Comparison of ENCODE assay signal across 8 cellular contexts in genomic region chr19:7679771-7680605, GRCh38. TPM values are rescaled to one million over a fixed set of nuclear protein-coding genes. Genes with fewer than 3 reads are reported as not detected.
A peak's percentile ranks its signal among the peaks of the same experiment; 100 is the strongest.
DNase-seq lines count a peak whose midpoint lies in the region; FAIRE-seq and TF ChIP-seq lines count a peak whose summit lies in the region.

No MANE protein-coding gene starts in this region.

- H2AFZ ChIP-seq in OCI-LY1 (ENCODE audit: low read length) (no peak overlapping the region), endothelial cell of umbilical vein (ENCODE audit: low read depth, low read length) (peak overlapping the region; percentile 60)

- H3K9me1 ChIP-seq in endothelial cell of umbilical vein (replicated peaks; ENCODE audit: control insufficient read depth, extremely low read depth, insufficient read depth, low read length), result no peaks in the 10 kb centered on the region

- H3K36me3 ChIP-seq in DOHH2 (ENCODE audit: control insufficient read depth, low read length) (peaks cover 17% of the 10 kb centered on the region), OCI-LY1 (ENCODE audit: insufficient read depth, low read length) (peaks cover 16% of the 10 kb centered on the region), endothelial cell of umbilical vein (ENCODE audit: control insufficient read depth in 2 of 2, extremely low read depth in 1 of 2, insufficient read depth in 2 of 2, low read length in 2 of 2) (peaks cover 0 to 3% of the 10 kb centered on the region in 2 experiments), ovary (no peaks in the 10 kb centered on the region)

- POLR2A ChIA-PET in endothelial cell of umbilical vein (lab: Charles Lee), result no interaction called here

- no peak overlapping the region for H3K27ac ChIP-seq in DOHH2 (ENCODE audit: low read depth, low read length)
- H3K27ac ChIP-seq in OCI-LY1 (ENCODE audit: low read depth, low read length, poor library complexity, severe bottlenecking), result no peak overlapping the region
- no peak overlapping the region for H3K27ac ChIP-seq in endothelial cell of umbilical vein (ENCODE audit: insufficient read depth, low read depth, low read length)
- no peak overlapping the region for H3K27ac ChIP-seq in ovary

- TF ChIP-seq EP300 in ovary (IDR thresholded peaks at IDR 0.05), result no peak

- intact Hi-C loops in endothelial cell of umbilical vein (cut with micrococcal nuclease) (loop anchor here (1.0 to 5.0 kb wide), 7 partner anchors 28 to 326 kb away; partner anchors contain the start of genes PET100, SNAPC2 and XAB2), ovary (cut with DNase I) (loop anchor here in 2 of 4 donors (5.0 to 10.0 kb wide), 2 partner anchors 323 to 325 kb away; no protein-coding TSS in a partner anchor)

- peak; percentile 31 for FAIRE-seq in endothelial cell of umbilical vein (lab: Jason Lieb, UNC)

- peak overlapping the region; percentile 97 for H3K4me3 ChIP-seq in DOHH2 (ENCODE audit: low read length)
- peak overlapping the region; percentile 82 for H3K4me3 ChIP-seq in OCI-LY1 (ENCODE audit: low read depth, low read length, poor library complexity, severe bottlenecking)
- peak overlapping the region in 1 of 3 experiments; percentile 100 for H3K4me3 ChIP-seq in endothelial cell of umbilical vein (replicated peaks in 1 of 3; ENCODE audit: insufficient read depth in 1 of 3, low read depth in 1 of 3, low read length in 3 of 3)
- peak overlapping the region; percentile 100 for H3K4me3 ChIP-seq in ovary

- H3K27me3 ChIP-seq in DOHH2 (ENCODE audit: control insufficient read depth, low read length) (no peaks in the 10 kb centered on the region; the same call in 1 of the 2 replicates), OCI-LY1 (ENCODE audit: insufficient read depth, low read length) (no peaks in the 10 kb centered on the region; the same call in 1 of the 2 replicates), endothelial cell of umbilical vein (ENCODE audit: control insufficient read depth in 2 of 2, insufficient read depth in 2 of 2, low read length in 2 of 2) (peaks cover 2 to 3% of the 10 kb centered on the region in 2 experiments), ovary (no peaks in the 10 kb centered on the region)

- H3K9me2 ChIP-seq in DOHH2 (replicated peaks; ENCODE audit: control insufficient read depth, low read length) (no peaks in the 10 kb centered on the region), OCI-LY1 (ENCODE audit: low read depth, low read length) (no peaks in the 10 kb centered on the region)

- CTCF ChIA-PET in endothelial cell of umbilical vein (lab: Charles Lee), result interaction anchor here (0.8 to 2.5 kb wide), 22 partner anchors 10 to 578 kb away, joined by 3 to 137 read pairs (median 8); partner anchors contain the start of genes MAP2K7 and RETN

- 37 to 46% (median 37%) methylated on average over 22 of the region's 22 CpGs for WGBS in ovary, 3 donors

- H3K9ac ChIP-seq in OCI-LY1 (ENCODE audit: low read length), result peak overlapping the region; percentile 1; the same call in 1 of the 2 replicates
- H3K9ac ChIP-seq in endothelial cell of umbilical vein (replicated peaks; ENCODE audit: extremely low read depth, insufficient read depth, low read length), result no peak overlapping the region

- TF ChIP-seq POLR2A in endothelial cell of umbilical vein (IDR thresholded peaks at IDR 0.05; ENCODE audit: low read depth, low read length) (no peak), ovary (IDR thresholded peaks at IDR 0.05) (no peak)

- no peak for TF ChIP-seq CTCF in DOHH2 (IDR thresholded peaks at IDR 0.05; ENCODE audit: low read depth, low read length, poor library complexity, severe bottlenecking)
- no peak for TF ChIP-seq CTCF in OCI-LY1 (IDR thresholded peaks at IDR 0.05; ENCODE audit: low read length)
- no peak for TF ChIP-seq CTCF in endothelial cell of umbilical vein (IDR thresholded peaks at IDR 0.05; ENCODE audit: extremely low read depth in 1 of 2, insufficient read depth in 1 of 2, low read depth in 1 of 2, low read length in 2 of 2)
- TF ChIP-seq CTCF in ovary (IDR thresholded peaks at IDR 0.05), result no peak

- H3K4me2 ChIP-seq in DOHH2 (ENCODE audit: low read length) (peak overlapping the region; percentile 92), OCI-LY1 (ENCODE audit: low read length) (peak overlapping the region; percentile 57), endothelial cell of umbilical vein (ENCODE audit: insufficient read depth, low read length) (peak overlapping the region; percentile 7)

- H4K20me1 ChIP-seq in DOHH2 (ENCODE audit: control insufficient read depth, insufficient read depth, low read depth, low read length) (no peaks in the 10 kb centered on the region), OCI-LY1 (ENCODE audit: insufficient read depth, low read length) (no peaks in the 10 kb centered on the region), endothelial cell of umbilical vein (replicated peaks; ENCODE audit: control insufficient read depth, extremely low read depth, insufficient read depth, low read length) (no peaks in the 10 kb centered on the region)

- no peak for DNase-seq in endothelial cell of umbilical vein (ENCODE audit: low read depth, low spot score)
- no peak for DNase-seq in ovary
- DNase-seq in activated gamma-delta T cell (lab: John Stamatoyannopoulos, UW), result no peak
- DNase-seq in HT-29 (ENCODE audit: low spot score), result no peak
- DNase-seq in iPS-NIHi11 (ENCODE audit: low spot score), result no peak
- DNase-seq in NCI-H446 (lab: John Stamatoyannopoulos, UW), result no peak

- dilution Hi-C loops in endothelial cell of umbilical vein (cut with MboI; ENCODE audit: extremely low pct_ligation_motif_present, low sequenced_read_pairs), result no loop called here

- H3K9me3 ChIP-seq in DOHH2 (ENCODE audit: control insufficient read depth, insufficient read depth, low read length) (no peaks in the 10 kb centered on the region), OCI-LY1 (ENCODE audit: low read length) (no peaks in the 10 kb centered on the region), endothelial cell of umbilical vein (replicated peaks; ENCODE audit: control insufficient read depth, insufficient read depth, low read length) (no peaks in the 10 kb centered on the region), ovary (no peaks in the 10 kb centered on the region)

- H3K79me2 ChIP-seq in DOHH2 (ENCODE audit: control insufficient read depth, low read length) (peaks cover 21% of the 10 kb centered on the region), OCI-LY1 (ENCODE audit: insufficient read depth, low read length) (no peaks in the 10 kb centered on the region), endothelial cell of umbilical vein (ENCODE audit: control insufficient read depth, insufficient read depth, low read length) (peaks cover 21% of the 10 kb centered on the region)

- H3F3A ChIP-seq in DOHH2 (ENCODE audit: control insufficient read depth, insufficient read depth) (no peaks in the 10 kb centered on the region; the same call in 1 of the 2 replicates), OCI-LY1 (ENCODE audit: insufficient read depth, low read length) (no peaks in the 10 kb centered on the region)

- H3K4me1 ChIP-seq in DOHH2 (ENCODE audit: control insufficient read depth, low read length) (peaks cover 61% of the 10 kb centered on the region), OCI-LY1 (ENCODE audit: insufficient read depth, low read length, severe bottlenecking) (peaks cover 21% of the 10 kb centered on the region), endothelial cell of umbilical vein (ENCODE audit: control insufficient read depth, extremely low read depth, insufficient read depth, low read length) (peaks cover 7% of the 10 kb centered on the region), ovary (ENCODE audit: insufficient read depth) (peaks cover 10% of the 10 kb centered on the region)

- no TSS peak for BruUV-seq in endothelial cell of umbilical vein (replicated peaks; lab: Mats Ljungman, UMichigan)

RNA-seq across cellular contexts. Expression of gene TRAPPC5, which starts 0.6 kb away (rescaled TPM):
- total RNA-seq in endothelial cell of umbilical vein (148 and 172 TPM in 2 replicates), ovary (100 to 1,000 TPM in 1 of 7 donors, 10 to 100 TPM in 6; 44.0 to 111 (median 69.3) TPM)
- polyA plus RNA-seq in endothelial cell of umbilical vein (114 and 212 TPM in 2 replicates), ovary (10 to 100 TPM in 1 of 2 donors, under 1 TPM in 1; 0.32 to 57.2 TPM)
- 50.0 and 95.6 TPM in 2 replicates for polyA plus RNA-seq in endothelial cell of umbilical vein (2011; cell fraction: cytosol; rRNA removed)
- 21.5 and 24.5 TPM in 2 replicates for polyA plus RNA-seq in endothelial cell of umbilical vein (2011; cell fraction: nucleus; rRNA removed)
- 134 and 140 TPM in 2 replicates for polyA plus RNA-seq in endothelial cell of umbilical vein (2012)
- polyA minus RNA-seq in endothelial cell of umbilical vein, result 53.4 and 79.0 TPM in 2 replicates
- 95.4 TPM for polyA minus RNA-seq in endothelial cell of umbilical vein (2011; cell fraction: cytosol; rRNA and poly(A)+ RNA removed)
- 6.9 and 15.2 TPM in 2 replicates for polyA minus RNA-seq in endothelial cell of umbilical vein (2011; cell fraction: nucleus; rRNA and poly(A)+ RNA removed)
- 112 and 113 TPM in 2 replicates for total RNA-seq in HT-29 (2014; rRNA removed; shearing (Covaris generic))

RNA-seq across cellular contexts. Expression of gene MCEMP1, which starts 3.1 kb away (rescaled TPM):
- not detected in 2 replicates for total RNA-seq in endothelial cell of umbilical vein
- not detected in 2 replicates for polyA plus RNA-seq in endothelial cell of umbilical vein
- 0.06 TPM in 1 of 2 replicates, not detected in the other for polyA plus RNA-seq in endothelial cell of umbilical vein (2011; cell fraction: cytosol; rRNA removed)
- not detected in 2 replicates for polyA plus RNA-seq in endothelial cell of umbilical vein (2011; cell fraction: nucleus; rRNA removed)
- not detected in 2 replicates for polyA plus RNA-seq in endothelial cell of umbilical vein (2012)
- polyA minus RNA-seq in endothelial cell of umbilical vein, result not detected in 2 replicates
- not detected for polyA minus RNA-seq in endothelial cell of umbilical vein (2011; cell fraction: cytosol; rRNA and poly(A)+ RNA removed)
- polyA minus RNA-seq in endothelial cell of umbilical vein (2011; cell fraction: nucleus; rRNA and poly(A)+ RNA removed), result not detected in 2 replicates
- under 1 TPM in 3 of 7 donors, not detected in 4; 0.23 to 0.83 (median 0.27) TPM for total RNA-seq in ovary
- under 1 TPM in 1 of 2 donors, not detected in 1; 0.06 TPM for polyA plus RNA-seq in ovary
- not detected in 2 replicates for total RNA-seq in HT-29 (2014; rRNA removed; shearing (Covaris generic))

RNA-seq across cellular contexts. Expression of gene RETN, which starts 11.1 kb away (rescaled TPM):
- not detected in 2 replicates for total RNA-seq in endothelial cell of umbilical vein
- not detected in 2 replicates for polyA plus RNA-seq in endothelial cell of umbilical vein
- not detected in 2 replicates for polyA plus RNA-seq in endothelial cell of umbilical vein (2011; cell fraction: cytosol; rRNA removed)
- not detected in 2 replicates for polyA plus RNA-seq in endothelial cell of umbilical vein (2011; cell fraction: nucleus; rRNA removed)
- not detected in 2 replicates for polyA plus RNA-seq in endothelial cell of umbilical vein (2012)
- not detected in 2 replicates for polyA minus RNA-seq in endothelial cell of umbilical vein
- polyA minus RNA-seq in endothelial cell of umbilical vein (2011; cell fraction: cytosol; rRNA and poly(A)+ RNA removed), result not detected
- polyA minus RNA-seq in endothelial cell of umbilical vein (2011; cell fraction: nucleus; rRNA and poly(A)+ RNA removed), result not detected in 2 replicates
- under 1 TPM in 1 of 7 donors, not detected in 6; 0.52 TPM for total RNA-seq in ovary
- polyA plus RNA-seq in ovary, result under 1 TPM; 0.46 to 0.48 TPM
- total RNA-seq in HT-29 (2014; rRNA removed; shearing (Covaris generic)), result not detected in 2 replicates

RNA-seq across cellular contexts. Expression of gene FCER2, which starts 21.9 kb away (rescaled TPM):
- total RNA-seq in endothelial cell of umbilical vein (not detected in 2 replicates), ovary (under 1 TPM in 1 of 7 donors, not detected in 6; 0.38 TPM)
- polyA plus RNA-seq in endothelial cell of umbilical vein (not detected in 2 replicates), ovary (1 to 10 TPM in 1 of 2 donors, under 1 TPM in 1; 0.08 to 1.1 TPM)
- polyA plus RNA-seq in endothelial cell of umbilical vein (2011; cell fraction: cytosol; rRNA removed), result not detected in 2 replicates
- not detected in 2 replicates for polyA plus RNA-seq in endothelial cell of umbilical vein (2011; cell fraction: nucleus; rRNA removed)
- polyA plus RNA-seq in endothelial cell of umbilical vein (2012), result not detected in 2 replicates
- polyA minus RNA-seq in endothelial cell of umbilical vein, result not detected in 2 replicates
- not detected for polyA minus RNA-seq in endothelial cell of umbilical vein (2011; cell fraction: cytosol; rRNA and poly(A)+ RNA removed)
- not detected in 2 replicates for polyA minus RNA-seq in endothelial cell of umbilical vein (2011; cell fraction: nucleus; rRNA and poly(A)+ RNA removed)
- total RNA-seq in HT-29 (2014; rRNA removed; shearing (Covaris generic)), result not detected in 2 replicates

RNA-seq across cellular contexts. Expression of gene STXBP2, which starts 43.1 kb away (rescaled TPM):
- total RNA-seq in endothelial cell of umbilical vein (70.0 and 87.6 TPM in 2 replicates), ovary (10 to 100 TPM in 4 of 7 donors, 1 to 10 TPM in 3; 4.9 to 35.6 (median 11.4) TPM)
- polyA plus RNA-seq in endothelial cell of umbilical vein (104 and 105 TPM in 2 replicates), ovary (10 to 100 TPM in 1 of 2 donors, 1 to 10 TPM in 1; 8.2 to 25.0 TPM)
- 56.8 and 60.2 TPM in 2 replicates for polyA plus RNA-seq in endothelial cell of umbilical vein (2011; cell fraction: cytosol; rRNA removed)
- 331 and 336 TPM in 2 replicates for polyA plus RNA-seq in endothelial cell of umbilical vein (2011; cell fraction: nucleus; rRNA removed)
- polyA plus RNA-seq in endothelial cell of umbilical vein (2012), result 43.6 and 44.8 TPM in 2 replicates
- 229 and 460 TPM in 2 replicates for polyA minus RNA-seq in endothelial cell of umbilical vein
- 51.1 TPM for polyA minus RNA-seq in endothelial cell of umbilical vein (2011; cell fraction: cytosol; rRNA and poly(A)+ RNA removed)
- 126 and 138 TPM in 2 replicates for polyA minus RNA-seq in endothelial cell of umbilical vein (2011; cell fraction: nucleus; rRNA and poly(A)+ RNA removed)
- total RNA-seq in HT-29 (2014; rRNA removed; shearing (Covaris generic)), result 66.4 and 73.3 TPM in 2 replicates

Comparison
In these comparisons a context has a peak if more than half of its experiments do, and no peak if none do; other contexts are left out.
1. H3K4me2 ChIP-seq: peak in every context shown above with its lines; median percentile 92 in DOHH2; 57 in OCI-LY1; 7 in endothelial cell of umbilical vein.